21 cellular contexts compared by ENCODE assay signal in the genomic region with DNA sequence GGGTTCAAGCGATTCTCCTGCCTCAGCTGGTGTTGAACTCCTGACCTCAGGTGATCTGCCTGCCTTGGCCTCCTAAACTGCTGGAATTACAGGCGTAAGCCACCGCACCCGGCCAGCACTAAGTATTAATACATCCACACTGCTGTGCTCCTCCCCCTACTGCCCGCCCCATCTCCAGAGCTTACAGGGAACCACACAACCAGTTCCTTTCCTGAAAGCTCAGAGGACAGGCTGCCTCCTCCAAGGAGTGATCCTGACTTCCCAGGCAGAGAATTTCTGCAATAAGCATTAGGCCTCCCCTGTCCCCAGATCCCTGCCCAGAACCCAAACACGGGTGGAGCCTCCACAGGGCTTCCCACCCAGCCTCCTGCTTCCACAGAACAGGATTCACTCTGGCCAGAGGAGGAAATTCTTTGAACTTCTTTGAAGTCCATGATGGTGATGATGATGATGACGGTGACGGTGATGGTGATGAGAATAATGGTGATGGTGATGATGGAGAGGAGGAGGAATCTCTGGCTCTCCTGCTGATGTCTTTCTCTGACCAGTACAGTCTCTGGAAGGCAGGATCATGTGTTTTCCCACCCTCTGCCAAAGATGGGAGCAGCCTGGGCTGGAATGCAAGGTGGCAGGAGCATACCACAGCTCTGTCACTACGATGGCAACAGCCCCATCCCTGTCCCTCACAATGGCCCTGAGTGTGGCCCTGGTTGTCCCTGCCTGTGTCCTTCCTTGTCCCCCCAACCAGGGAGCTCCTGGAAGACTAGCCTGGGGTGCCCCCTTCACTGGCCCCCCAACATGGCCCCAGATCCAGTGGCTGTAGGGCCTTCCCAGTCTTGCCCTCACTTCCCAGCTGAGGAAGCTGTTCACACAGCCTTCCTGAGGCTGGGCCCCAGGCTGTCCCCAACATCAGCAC. TPM values are rescaled to one million over a fixed set of nuclear protein-coding genes. Genes with fewer than 3 reads are reported as not detected.
DNase-seq lines count a peak whose midpoint lies in the region; ATAC-seq and TF ChIP-seq lines count a peak whose summit lies in the region.
"Had no signal": no experiment of that assay in that cellular context is flagged by ENCODE, and none has a peak within 500 bp of the region (broad histone marks: within the 10 kb centered on the region; RNA-seq: fewer than 3 reads in every experiment).

No MANE protein-coding gene starts in this region.

- no peaks in the 10 kb centered on the region; the same call in none of the 2 replicates for H3K27me3 Mint-ChIP-seq in H9 (ENCODE audit: low read depth)
- no peaks in the 10 kb centered on the region for H3K27me3 Mint-ChIP-seq in WTC11 (ENCODE audit: low read depth)

- no peak for TF ChIP-seq POLR2A in spleen (IDR thresholded peaks at IDR 0.05)

- peaks cover 0 to 38% (median 6%) of the 10 kb centered on the region in 6 donors for H3K36me3 ChIP-seq in spleen
- H3K36me3 ChIP-seq: BE2C had no signal

- H3K4me1 ChIP-seq in H9 (ENCODE audit: insufficient read depth, low read length) (no peaks in the 10 kb centered on the region; the same call in 1 of the 2 replicates), spleen (peaks cover 0 to 15% (median 8%) of the 10 kb centered on the region in 6 donors)
- H3K4me1 ChIP-seq: BE2C had no signal

- no peak overlapping the region for H2BK20ac ChIP-seq in H9 (ENCODE audit: low read depth, low read length, poor library complexity, severe bottlenecking)

- H4K91ac ChIP-seq in H9 (ENCODE audit: insufficient read length, low read depth, low read length): no peak overlapping the region

- ATAC-seq in WTC11 (peak; percentile 9), left lobe of liver (no peak), HG02981 (IDR thresholded peaks at IDR 0.05; ENCODE audit: unreplicated experiment) (no peak)
- ATAC-seq: PC-3, SK-N-SH treated with all-trans-retinoic acid at 6 μM for 48 hours had no signal

- POLR2A ChIA-PET in WTC11 (lab: Charles Lee): interaction anchor here (1.5 kb wide), 1 partner anchor 33 kb away, joined by 4 read pairs; no protein-coding TSS in a partner anchor

- H3K4me1 Mint-ChIP-seq in H9: peaks cover 33 to 41% of the 10 kb centered on the region in 2 experiments
- H3K4me1 Mint-ChIP-seq in WTC11: peaks cover 37% of the 10 kb centered on the region

- H2BK120ac ChIP-seq in H9 (ENCODE audit: low read depth, low read length, poor library complexity, severe bottlenecking): no peak overlapping the region

- no peaks in the 10 kb centered on the region for H3K79me2 ChIP-seq in H9 (ENCODE audit: insufficient read depth, low read length)

- H3K14ac ChIP-seq in H9 (ENCODE audit: insufficient read depth, low read length): no peak overlapping the region

- H3K9me3 ChIP-seq in H9 (ENCODE audit: control insufficient read depth, low read depth, low read length) (no peaks in the 10 kb centered on the region), spleen (no peaks in the 10 kb centered on the region)
- H3K9me3 ChIP-seq: BE2C had no signal

- no peaks in the 10 kb centered on the region for H3K79me1 ChIP-seq in H9 (ENCODE audit: insufficient read depth, low read depth, low read length, poor library complexity, severe bottlenecking)

- no peak overlapping the region for H3K18ac ChIP-seq in H9 (ENCODE audit: insufficient read length, low read depth, low read length)

- H3K4me3 Mint-ChIP-seq in H9: no peak overlapping the region; a peak in 1 of 5 replicates
- no peak overlapping the region for H3K4me3 Mint-ChIP-seq in WTC11
- H3K4me3 Mint-ChIP-seq: activated CD4-positive, alpha-beta memory T cell treated with anti-CD3 and anti-CD28 coated beads for 36 hours; central memory CD8-positive, alpha-beta T cell had no signal

- DNase-seq in H9 (no peak), WTC11 (ENCODE audit: low spot score) (no peak), left lobe of liver (ENCODE audit: low spot score) (peak; percentile 38), spleen (peak; percentile 34), HUDEP-2 (lab: John Stamatoyannopoulos, UW; ENCODE audit: unreplicated experiment in 76 of 76) (no peak), NCI-H1436 (lab: John Stamatoyannopoulos, UW) (no peak)
- DNase-seq: activated CD4-positive, alpha-beta memory T cell treated with anti-CD3 and anti-CD28 coated beads for 36 hours; amygdala; BE2C; effector memory CD4-positive, alpha-beta T cell; KG1; midbrain; NCI-H2081; NCI-H526 treated with DMSO at 0.1 percent for 48 hours; nucleus accumbens; PC-3; stimulated activated CD4-positive, alpha-beta T cell treated with anti-CD3 and anti-CD28 coated beads, Interleukin-2, amount 100 ng/mL, for 48 hours had no signal

- no peaks in the 10 kb centered on the region for H3K27me3 ChIP-seq in H9 (ENCODE audit: insufficient read depth, low read length)
- peaks cover 0 to 15% (median 0%) of the 10 kb centered on the region in 7 donors for H3K27me3 ChIP-seq in spleen (replicated peaks in 1 of 7)
- H3K27me3 ChIP-seq: BE2C had no signal

- no peak overlapping the region for H3K56ac ChIP-seq in H9 (ENCODE audit: insufficient read length, low read depth, low read length)

- H4K20me1 ChIP-seq in H9 (ENCODE audit: control insufficient read depth, insufficient read depth, insufficient read length): no peaks in the 10 kb centered on the region

- no peak overlapping the region for H3K23ac ChIP-seq in H9 (ENCODE audit: insufficient read length, low read depth, low read length)

- no peak overlapping the region for H3K27ac ChIP-seq in H9 (ENCODE audit: insufficient read length, low read depth, low read length)
- no peak overlapping the region for H3K27ac ChIP-seq in spleen
- H3K27ac ChIP-seq: HL-60 had no signal

- CTCF ChIA-PET in WTC11 (lab: Charles Lee): interaction anchor here (0.9 to 1.6 kb wide), 7 partner anchors 15 to 298 kb away, joined by 3 to 5 read pairs (median 4); no protein-coding TSS in a partner anchor

- no peak overlapping the region for H3K4me2 ChIP-seq in H9 (ENCODE audit: insufficient read depth, insufficient read length, low read length)

- intact Hi-C loops in spleen (cut with DNase I; ENCODE audit: low total_unique reads): loop anchor here (5.0 kb wide), 2 partner anchors 238 to 298 kb away; a partner anchor contains a TSS

- H3K36me3 Mint-ChIP-seq in H9 (ENCODE audit: insufficient read depth in 1 of 3, low read depth in 3 of 3): peaks cover 0 to 10% (median 6%) of the 10 kb centered on the region in 3 experiments; a peak in 6 of 7 replicates
- H3K36me3 Mint-ChIP-seq in WTC11: peaks cover 7% of the 10 kb centered on the region; the same call in 1 of the 2 replicates
- H3K36me3 Mint-ChIP-seq: activated CD4-positive, alpha-beta memory T cell treated with anti-CD3 and anti-CD28 coated beads for 36 hours had no signal

- no peak for TF ChIP-seq CTCF in H9 (conservative IDR thresholded peaks at IDR 0.05)
- no peak for TF ChIP-seq CTCF in WTC11 (IDR thresholded peaks at IDR 0.05)
- TF ChIP-seq CTCF in spleen (IDR thresholded peaks at IDR 0.05 in 8 of 11, conservative IDR thresholded peaks at IDR 0.05 in 3 of 11): no peak

- no peak overlapping the region for H3K4me3 ChIP-seq in spleen

- no peak overlapping the region for H4K5ac ChIP-seq in H9 (ENCODE audit: insufficient read length, low read depth, low read length)

- no peak overlapping the region for H2BK15ac ChIP-seq in H9 (ENCODE audit: low read depth, low read length)

- no peak overlapping the region for H3K9ac ChIP-seq in H9 (ENCODE audit: extremely low read depth, insufficient read length, low read length)

- no peak overlapping the region for H2AFZ ChIP-seq in H9 (ENCODE audit: low read length)

- no peak overlapping the region for H4K8ac ChIP-seq in H9 (replicated peaks; ENCODE audit: insufficient read length, low read depth, low read length)

- no peak overlapping the region for H2BK12ac ChIP-seq in H9 (ENCODE audit: insufficient read length, low read depth, low read length)

- WGBS in H9 (ENCODE audit: extremely low coverage, insufficient read length, low lambda C conversion rate): no CpG with 5 or more reads among the region's 9 CpGs
- WGBS in spleen, 5 donors: 86 to 93% (median 89%) methylated on average over 9 of the region's 9 CpGs

- no peaks in the 10 kb centered on the region for H3K23me2 ChIP-seq in H9 (ENCODE audit: insufficient read length, low read depth, low read length, poor library complexity, severe bottlenecking)

- no peak overlapping the region for H3T11ph ChIP-seq in H9 (ENCODE audit: low read length)

- no peak overlapping the region for H2AK5ac ChIP-seq in H9 (ENCODE audit: insufficient read length, low read length)

- no peak overlapping the region for H2BK5ac ChIP-seq in H9 (ENCODE audit: insufficient read length, low read length)

- H3K4ac ChIP-seq in H9 (ENCODE audit: low read depth, low read length): no peak overlapping the region

- H3K27ac Mint-ChIP-seq in H9: peak overlapping the region in 2 of 3 experiments; percentile 39 to 80; a peak in 5 of 7 replicates
- peak overlapping the region; percentile 72 for H3K27ac Mint-ChIP-seq in WTC11
- H3K27ac Mint-ChIP-seq: activated CD4-positive, alpha-beta memory T cell treated with anti-CD3 and anti-CD28 coated beads for 36 hours had no signal

- H3K9me3 Mint-ChIP-seq in H9: no peaks in the 10 kb centered on the region; a peak in 1 of 5 replicates
- H3K9me3 Mint-ChIP-seq in WTC11: no peaks in the 10 kb centered on the region
- H3K9me3 Mint-ChIP-seq: activated CD4-positive, alpha-beta memory T cell treated with anti-CD3 and anti-CD28 coated beads for 36 hours; central memory CD8-positive, alpha-beta T cell had no signal

TF ChIP-seq in WTC11, 78 proteins besides CTCF, POLR2A, EP300 and RAD21 (continues in another document):
- TF ChIP-seq ZBTB21 (CRISPR knock-in tag; IDR thresholded peaks at IDR 0.05; ENCODE audit: borderline replicate concordance) (0 out of 2 replicates have a peak, but pooled peaks have one; percentile 61), TEAD1 (CRISPR knock-in tag; IDR thresholded peaks at IDR 0.05) (0 out of 2 replicates have a peak, but pooled peaks have one; percentile 11), NFATC4 (CRISPR knock-in tag; IDR thresholded peaks at IDR 0.05) (0 out of 2 replicates have a peak, but pooled peaks have one; percentile 21)

RNA-seq across cellular contexts. Expression of a gene that starts 33.5 kb away (rescaled TPM):
- total RNA-seq in H9 (2021): 230 and 236 TPM in 2 replicates
- 262 to 271 TPM (median 265 TPM) in 3 replicates for total RNA-seq in WTC11 (2021)
- total RNA-seq in left lobe of liver: 29.4 TPM
- 100 to 1,000 TPM in 5 of 7 donors, 10 to 100 TPM in 2; 59.0 to 157 (median 110) TPM for total RNA-seq in spleen
- 10 to 100 TPM; 32.8 to 73.9 (median 49.0) TPM for polyA plus RNA-seq in spleen

Comparison
In these comparisons a context has a peak if more than half of its experiments do, and no peak if none do; other contexts are left out.
1. DNase-seq: peak in left lobe of liver (single experiment) and spleen (single experiment); none in H9 (single experiment), WTC11 (single experiment), HUDEP-2 (0 of 76) and NCI-H1436 (single experiment).